In the genomic region with DNA sequence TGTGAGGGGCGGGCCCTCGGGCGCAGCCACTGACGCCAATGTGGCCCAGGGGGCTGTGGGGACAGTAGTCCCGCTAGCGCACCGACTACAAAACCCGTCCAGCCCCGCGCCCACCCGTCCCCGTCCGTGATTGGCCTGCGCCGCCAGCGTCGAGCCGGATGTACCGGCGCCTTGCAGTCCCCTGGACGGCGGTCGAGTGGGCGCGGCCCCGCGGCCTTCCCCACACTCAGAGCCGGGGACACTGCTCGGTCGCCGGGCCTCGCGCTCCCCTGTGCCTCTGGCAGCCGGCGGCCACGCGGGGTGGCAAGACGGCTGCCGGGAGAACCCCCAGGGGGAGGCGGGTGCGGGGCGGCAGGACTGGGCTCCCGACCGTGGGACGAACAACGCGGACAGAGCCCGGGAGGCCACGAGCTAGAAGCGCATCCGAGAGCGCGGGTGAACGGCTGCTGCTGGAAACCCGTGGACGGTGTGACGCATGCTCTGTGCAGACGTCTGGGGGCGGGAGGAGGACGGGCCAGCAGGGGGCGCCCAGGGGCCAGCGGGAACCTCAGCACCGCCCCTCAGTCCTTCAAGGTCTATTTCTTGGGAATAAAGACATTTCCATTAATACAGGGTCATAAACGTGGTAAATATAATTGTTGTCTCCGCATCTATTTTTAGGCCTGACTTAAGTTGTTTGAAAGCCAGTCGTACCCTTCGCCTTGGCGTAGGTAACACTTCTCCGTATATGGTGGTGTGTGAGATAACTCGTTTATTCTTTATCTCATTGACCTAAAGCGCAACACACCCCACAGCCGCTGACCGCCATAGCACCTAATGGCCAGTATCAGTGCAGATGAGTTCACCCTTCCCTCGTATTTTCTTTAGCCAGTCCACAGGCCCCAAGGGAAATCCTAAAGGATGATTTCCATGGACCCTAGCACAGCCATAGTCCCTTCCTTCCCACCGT, we compare ENCODE assay signal across 2 cellular contexts.
TF ChIP-seq lines count a peak whose summit lies in the region.

No MANE protein-coding gene starts in this region.

TF ChIP-seq in A549, 52 proteins besides CTCF, POLR2A, EP300 and RAD21:
- TF ChIP-seq, protein P1, sequence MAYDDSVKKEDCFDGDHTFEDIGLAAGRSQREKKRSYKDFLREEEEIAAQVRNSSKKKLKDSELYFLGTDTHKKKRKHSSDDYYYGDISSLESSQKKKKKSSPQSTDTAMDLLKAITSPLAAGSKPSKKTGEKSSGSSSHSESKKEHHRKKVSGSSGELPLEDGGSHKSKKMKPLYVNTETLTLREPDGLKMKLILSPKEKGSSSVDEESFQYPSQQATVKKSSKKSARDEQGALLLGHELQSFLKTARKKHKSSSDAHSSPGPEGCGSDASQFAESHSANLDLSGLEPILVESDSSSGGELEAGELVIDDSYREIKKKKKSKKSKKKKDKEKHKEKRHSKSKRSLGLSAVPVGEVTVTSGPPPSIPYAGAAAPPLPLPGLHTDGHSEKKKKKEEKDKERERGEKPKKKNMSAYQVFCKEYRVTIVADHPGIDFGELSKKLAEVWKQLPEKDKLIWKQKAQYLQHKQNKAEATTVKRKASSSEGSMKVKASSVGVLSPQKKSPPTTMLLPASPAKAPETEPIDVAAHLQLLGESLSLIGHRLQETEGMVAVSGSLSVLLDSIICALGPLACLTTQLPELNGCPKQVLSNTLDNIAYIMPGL (CRISPR knock-in tag; IDR thresholded peaks at IDR 0.05; ENCODE audit: borderline replicate concordance) = peak; percentile 97
- TF ChIP-seq EHF (CRISPR knock-in tag; IDR thresholded peaks at IDR 0.05) (0 out of 2 replicates have a peak, but pooled peaks have one; percentile 37), HOXB13 (CRISPR knock-in tag; IDR thresholded peaks at IDR 0.05; ENCODE audit: low read depth) (0 out of 2 replicates have a peak, but pooled peaks have one; percentile 29), RFX5 (IDR thresholded peaks at IDR 0.05) (peak; percentile 54; the same call in 1 of the 2 replicates), SMC3 (IDR thresholded peaks at IDR 0.05) (peak; percentile 58; the same call in 2 of the 3 replicates), FOSL2 (IDR thresholded peaks at IDR 0.05) (no peak), FOSL2 (CRISPR knock-in tag; IDR thresholded peaks at IDR 0.05) (peak; percentile 66), TFCP2L1 (CRISPR knock-in tag; IDR thresholded peaks at IDR 0.05) (0 out of 2 replicates have a peak, but pooled peaks have one; percentile 65), HOXB5 (CRISPR knock-in tag; IDR thresholded peaks at IDR 0.05) (peak; percentile 28; the same call in 1 of the 2 replicates), RNF2 (IDR thresholded peaks at IDR 0.05; ENCODE audit: borderline replicate concordance, low read depth) (no peak), JUN (IDR thresholded peaks at IDR 0.05) (peak; percentile 71 to 97; a peak in 4 of 5 replicates), RARB (CRISPR knock-in tag; IDR thresholded peaks at IDR 0.05) (no peak), FOSB (CRISPR knock-in tag; IDR thresholded peaks at IDR 0.05) (no peak), HDAC2 (IDR thresholded peaks at IDR 0.05) (no peak), KDM1A (IDR thresholded peaks at IDR 0.05; ENCODE audit: low read depth) (no peak), RCOR1 (IDR thresholded peaks at IDR 0.05; ENCODE audit: low read depth, low read length) (no peak), PHF8 (IDR thresholded peaks at IDR 0.05; ENCODE audit: borderline replicate concordance, low read depth) (peak; percentile 97)
- TF ChIP-seq, protein P2, sequence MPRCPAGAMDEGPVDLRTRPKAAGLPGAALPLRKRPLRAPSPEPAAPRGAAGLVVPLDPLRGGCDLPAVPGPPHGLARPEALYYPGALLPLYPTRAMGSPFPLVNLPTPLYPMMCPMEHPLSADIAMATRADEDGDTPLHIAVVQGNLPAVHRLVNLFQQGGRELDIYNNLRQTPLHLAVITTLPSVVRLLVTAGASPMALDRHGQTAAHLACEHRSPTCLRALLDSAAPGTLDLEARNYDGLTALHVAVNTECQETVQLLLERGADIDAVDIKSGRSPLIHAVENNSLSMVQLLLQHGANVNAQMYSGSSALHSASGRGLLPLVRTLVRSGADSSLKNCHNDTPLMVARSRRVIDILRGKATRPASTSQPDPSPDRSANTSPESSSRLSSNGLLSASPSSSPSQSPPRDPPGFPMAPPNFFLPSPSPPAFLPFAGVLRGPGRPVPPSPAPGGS (IDR thresholded peaks at IDR 0.05) = peak; percentile 93; the same call in 2 of the 3 replicates
- TF ChIP-seq, protein P3, sequence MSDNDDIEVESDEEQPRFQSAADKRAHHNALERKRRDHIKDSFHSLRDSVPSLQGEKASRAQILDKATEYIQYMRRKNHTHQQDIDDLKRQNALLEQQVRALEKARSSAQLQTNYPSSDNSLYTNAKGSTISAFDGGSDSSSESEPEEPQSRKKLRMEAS (IDR thresholded peaks at IDR 0.05) = peak; percentile 73
- TF ChIP-seq, protein P4, sequence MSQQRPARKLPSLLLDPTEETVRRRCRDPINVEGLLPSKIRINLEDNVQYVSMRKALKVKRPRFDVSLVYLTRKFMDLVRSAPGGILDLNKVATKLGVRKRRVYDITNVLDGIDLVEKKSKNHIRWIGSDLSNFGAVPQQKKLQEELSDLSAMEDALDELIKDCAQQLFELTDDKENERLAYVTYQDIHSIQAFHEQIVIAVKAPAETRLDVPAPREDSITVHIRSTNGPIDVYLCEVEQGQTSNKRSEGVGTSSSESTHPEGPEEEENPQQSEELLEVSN (IDR thresholded peaks at IDR 0.05; ENCODE audit: borderline replicate concordance, low read depth) = peak; percentile 71

TF ChIP-seq in GM12878, 131 proteins besides CTCF, POLR2A, EP300 and RAD21 (continued from another document and continues in another):
- TF ChIP-seq, protein P5, sequence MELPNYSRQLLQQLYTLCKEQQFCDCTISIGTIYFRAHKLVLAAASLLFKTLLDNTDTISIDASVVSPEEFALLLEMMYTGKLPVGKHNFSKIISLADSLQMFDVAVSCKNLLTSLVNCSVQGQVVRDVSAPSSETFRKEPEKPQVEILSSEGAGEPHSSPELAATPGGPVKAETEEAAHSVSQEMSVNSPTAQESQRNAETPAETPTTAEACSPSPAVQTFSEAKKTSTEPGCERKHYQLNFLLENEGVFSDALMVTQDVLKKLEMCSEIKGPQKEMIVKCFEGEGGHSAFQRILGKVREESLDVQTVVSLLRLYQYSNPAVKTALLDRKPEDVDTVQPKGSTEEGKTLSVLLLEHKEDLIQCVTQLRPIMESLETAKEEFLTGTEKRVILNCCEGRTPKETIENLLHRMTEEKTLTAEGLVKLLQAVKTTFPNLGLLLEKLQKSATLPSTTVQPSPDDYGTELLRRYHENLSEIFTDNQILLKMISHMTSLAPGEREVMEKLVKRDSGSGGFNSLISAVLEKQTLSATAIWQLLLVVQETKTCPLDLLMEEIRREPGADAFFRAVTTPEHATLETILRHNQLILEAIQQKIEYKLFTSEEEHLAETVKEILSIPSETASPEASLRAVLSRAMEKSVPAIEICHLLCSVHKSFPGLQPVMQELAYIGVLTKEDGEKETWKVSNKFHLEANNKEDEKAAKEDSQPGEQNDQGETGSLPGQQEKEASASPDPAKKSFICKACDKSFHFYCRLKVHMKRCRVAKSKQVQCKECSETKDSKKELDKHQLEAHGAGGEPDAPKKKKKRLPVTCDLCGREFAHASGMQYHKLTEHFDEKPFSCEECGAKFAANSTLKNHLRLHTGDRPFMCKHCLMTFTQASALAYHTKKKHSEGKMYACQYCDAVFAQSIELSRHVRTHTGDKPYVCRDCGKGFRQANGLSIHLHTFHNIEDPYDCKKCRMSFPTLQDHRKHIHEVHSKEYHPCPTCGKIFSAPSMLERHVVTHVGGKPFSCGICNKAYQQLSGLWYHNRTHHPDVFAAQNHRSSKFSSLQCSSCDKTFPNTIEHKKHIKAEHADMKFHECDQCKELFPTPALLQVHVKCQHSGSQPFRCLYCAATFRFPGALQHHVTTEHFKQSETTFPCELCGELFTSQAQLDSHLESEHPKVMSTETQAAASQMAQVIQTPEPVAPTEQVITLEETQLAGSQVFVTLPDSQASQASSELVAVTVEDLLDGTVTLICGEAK (IDR thresholded peaks at IDR 0.05; ENCODE audit: borderline replicate concordance) = peak; percentile 53; the same call in 1 of the 2 replicates
- TF ChIP-seq SMARCA5 (IDR thresholded peaks at IDR 0.05) (peak; percentile 99), TCF7 (IDR thresholded peaks at IDR 0.05; ENCODE audit: borderline replicate concordance) (no peak), JUND (IDR thresholded peaks at IDR 0.05; ENCODE audit: low read depth, low read length) (no peak), TCF3 (IDR thresholded peaks at IDR 0.05; ENCODE audit: borderline replicate concordance, insufficient read depth, low read depth, low read length) (0 out of 2 replicates have a peak, but pooled peaks have one; percentile 29), SRF (IDR thresholded peaks at IDR 0.05; ENCODE audit: low read depth in 2 of 2, low read length in 2 of 2) (peak in 1 of 2 experiments; percentile 63; a peak in 2 of 4 replicates), ZSCAN29 (IDR thresholded peaks at IDR 0.05) (no peak), FOS (IDR thresholded peaks at IDR 0.05; ENCODE audit: borderline replicate concordance, extremely low read depth, insufficient read length) (no peak), FOXM1 (IDR thresholded peaks at IDR 0.05; ENCODE audit: low read depth, low read length) (no peak), BACH1 (IDR thresholded peaks at IDR 0.05; ENCODE audit: borderline replicate concordance) (peak; percentile 94), POLR2AphosphoS5 (IDR thresholded peaks at IDR 0.05; ENCODE audit: low read length) (peak; percentile 78), DPF2 (IDR thresholded peaks at IDR 0.05) (peak; percentile 91), SP1 (IDR thresholded peaks at IDR 0.05; ENCODE audit: low read depth, low read length) (peak; percentile 86), CEBPB (IDR thresholded peaks at IDR 0.05; ENCODE audit: borderline replicate concordance in 1 of 2, low read depth in 2 of 2, low read length in 2 of 2) (no peak), ZZZ3 (IDR thresholded peaks at IDR 0.05; ENCODE audit: control insufficient read depth, insufficient read length, low read depth) (no peak), JUNB (IDR thresholded peaks at IDR 0.05) (no peak), CBX5 (IDR thresholded peaks at IDR 0.05; ENCODE audit: low read depth) (no peak), NFYA (IDR thresholded peaks at IDR 0.05; ENCODE audit: borderline replicate concordance, low read depth, low read length) (no peak), YBX1 (IDR thresholded peaks at IDR 0.05) (no peak), IKZF1 (conservative IDR thresholded peaks at IDR 0.05) (peak; percentile 99), ASH2L (IDR thresholded peaks at IDR 0.05; ENCODE audit: borderline replicate concordance, low read depth) (no peak), KAT2A (conservative IDR thresholded peaks at IDR 0.05; ENCODE audit: control insufficient read depth, low read depth, low read length) (no peak), NR2F1 (conservative IDR thresholded peaks at IDR 0.05) (peak; percentile 56; the same call in 1 of the 2 replicates), HDGF (IDR thresholded peaks at IDR 0.05) (no peak), BCL11A (IDR thresholded peaks at IDR 0.05; ENCODE audit: low read depth, low read length) (no peak), POU2F2 (IDR thresholded peaks at IDR 0.05; ENCODE audit: borderline replicate concordance, low read depth, low read length) (0 out of 3 replicates have a peak, but pooled peaks have one; percentile 32), SMC3 (IDR thresholded peaks at IDR 0.05; ENCODE audit: borderline replicate concordance, low read length) (peak; percentile 56; the same call in 1 of the 2 replicates), ZNF384 (IDR thresholded peaks at IDR 0.05; ENCODE audit: borderline replicate concordance, low read depth, low read length) (no peak), LARP7 (IDR thresholded peaks at IDR 0.05) (peak; percentile 96), ESRRA (IDR thresholded peaks at IDR 0.05; ENCODE audit: low read length) (no peak)
- TF ChIP-seq, protein P6, sequence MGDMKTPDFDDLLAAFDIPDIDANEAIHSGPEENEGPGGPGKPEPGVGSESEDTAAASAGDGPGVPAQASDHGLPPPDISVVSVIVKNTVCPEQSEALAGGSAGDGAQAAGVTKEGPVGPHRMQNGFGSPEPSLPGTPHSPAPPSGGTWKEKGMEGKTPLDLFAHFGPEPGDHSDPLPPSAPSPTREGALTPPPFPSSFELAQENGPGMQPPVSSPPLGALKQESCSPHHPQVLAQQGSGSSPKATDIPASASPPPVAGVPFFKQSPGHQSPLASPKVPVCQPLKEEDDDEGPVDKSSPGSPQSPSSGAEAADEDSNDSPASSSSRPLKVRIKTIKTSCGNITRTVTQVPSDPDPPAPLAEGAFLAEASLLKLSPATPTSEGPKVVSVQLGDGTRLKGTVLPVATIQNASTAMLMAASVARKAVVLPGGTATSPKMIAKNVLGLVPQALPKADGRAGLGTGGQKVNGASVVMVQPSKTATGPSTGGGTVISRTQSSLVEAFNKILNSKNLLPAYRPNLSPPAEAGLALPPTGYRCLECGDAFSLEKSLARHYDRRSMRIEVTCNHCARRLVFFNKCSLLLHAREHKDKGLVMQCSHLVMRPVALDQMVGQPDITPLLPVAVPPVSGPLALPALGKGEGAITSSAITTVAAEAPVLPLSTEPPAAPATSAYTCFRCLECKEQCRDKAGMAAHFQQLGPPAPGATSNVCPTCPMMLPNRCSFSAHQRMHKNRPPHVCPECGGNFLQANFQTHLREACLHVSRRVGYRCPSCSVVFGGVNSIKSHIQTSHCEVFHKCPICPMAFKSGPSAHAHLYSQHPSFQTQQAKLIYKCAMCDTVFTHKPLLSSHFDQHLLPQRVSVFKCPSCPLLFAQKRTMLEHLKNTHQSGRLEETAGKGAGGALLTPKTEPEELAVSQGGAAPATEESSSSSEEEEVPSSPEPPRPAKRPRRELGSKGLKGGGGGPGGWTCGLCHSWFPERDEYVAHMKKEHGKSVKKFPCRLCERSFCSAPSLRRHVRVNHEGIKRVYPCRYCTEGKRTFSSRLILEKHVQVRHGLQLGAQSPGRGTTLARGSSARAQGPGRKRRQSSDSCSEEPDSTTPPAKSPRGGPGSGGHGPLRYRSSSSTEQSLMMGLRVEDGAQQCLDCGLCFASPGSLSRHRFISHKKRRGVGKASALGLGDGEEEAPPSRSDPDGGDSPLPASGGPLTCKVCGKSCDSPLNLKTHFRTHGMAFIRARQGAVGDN (IDR thresholded peaks at IDR 0.05) = peak; percentile 72
- TF ChIP-seq, protein P7, sequence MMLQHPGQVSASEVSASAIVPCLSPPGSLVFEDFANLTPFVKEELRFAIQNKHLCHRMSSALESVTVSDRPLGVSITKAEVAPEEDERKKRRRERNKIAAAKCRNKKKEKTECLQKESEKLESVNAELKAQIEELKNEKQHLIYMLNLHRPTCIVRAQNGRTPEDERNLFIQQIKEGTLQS (IDR thresholded peaks at IDR 0.05; ENCODE audit: borderline replicate concordance, extremely low read depth, low read depth, low read length) = peak; percentile 60; the same call in 1 of the 2 replicates
- TF ChIP-seq, protein P8, sequence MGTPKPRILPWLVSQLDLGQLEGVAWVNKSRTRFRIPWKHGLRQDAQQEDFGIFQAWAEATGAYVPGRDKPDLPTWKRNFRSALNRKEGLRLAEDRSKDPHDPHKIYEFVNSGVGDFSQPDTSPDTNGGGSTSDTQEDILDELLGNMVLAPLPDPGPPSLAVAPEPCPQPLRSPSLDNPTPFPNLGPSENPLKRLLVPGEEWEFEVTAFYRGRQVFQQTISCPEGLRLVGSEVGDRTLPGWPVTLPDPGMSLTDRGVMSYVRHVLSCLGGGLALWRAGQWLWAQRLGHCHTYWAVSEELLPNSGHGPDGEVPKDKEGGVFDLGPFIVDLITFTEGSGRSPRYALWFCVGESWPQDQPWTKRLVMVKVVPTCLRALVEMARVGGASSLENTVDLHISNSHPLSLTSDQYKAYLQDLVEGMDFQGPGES (IDR thresholded peaks at IDR 0.05) = peak; percentile 29; the same call in 1 of the 2 replicates
- TF ChIP-seq, protein P3 (IDR thresholded peaks at IDR 0.05; ENCODE audit: low read depth, low read length) = peak; percentile 63
